ENCODE assay signal across 11 cellular contexts in the genomic region with DNA sequence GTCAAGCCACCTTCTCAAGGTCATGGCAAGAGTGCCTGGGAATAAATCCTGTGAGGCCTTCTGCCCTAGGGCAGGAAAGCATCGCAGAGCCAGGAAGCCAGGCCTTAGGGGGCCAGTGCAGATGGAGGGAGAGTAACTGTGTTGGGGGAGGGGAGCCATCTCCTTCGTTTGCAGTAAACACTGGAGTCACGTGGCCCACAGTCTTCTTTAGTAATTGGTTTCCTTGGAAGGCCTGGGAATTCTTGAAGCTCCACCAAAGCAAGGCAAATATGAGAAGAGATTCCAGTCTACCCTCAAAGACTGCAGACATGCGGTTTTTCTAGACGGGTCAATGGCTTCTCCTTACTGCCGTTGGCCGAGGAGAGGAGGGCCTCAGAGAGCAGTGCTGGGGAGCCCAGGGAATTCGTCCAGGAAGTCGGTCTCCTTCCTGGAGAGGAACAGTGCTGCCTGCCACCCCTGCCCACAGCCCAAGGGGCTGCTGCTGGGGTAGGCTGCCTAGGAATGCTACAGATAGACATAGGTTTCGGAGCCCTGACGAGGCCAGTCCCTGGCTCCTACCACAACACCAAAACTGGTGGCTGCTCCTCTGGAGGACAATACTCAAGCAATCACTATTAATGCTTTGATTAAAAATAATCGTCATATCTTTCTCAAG. TPM values are rescaled to one million over a fixed set of nuclear protein-coding genes. Genes with fewer than 3 reads are reported as not detected.
A peak's percentile ranks its signal among the peaks of the same experiment; 100 is the strongest.
DNase-seq lines count a peak whose midpoint lies in the region; ATAC-seq and TF ChIP-seq lines count a peak whose summit lies in the region.
"Had no signal": no experiment of that assay in that cellular context is flagged by ENCODE, and none has a peak within 500 bp of the region (broad histone marks: within the 10 kb centered on the region; RNA-seq: fewer than 3 reads in every experiment).

No MANE protein-coding gene starts in this region.

- H3K27me3 ChIP-seq in HL-60 (ENCODE audit: insufficient read depth, poor library complexity, severe bottlenecking) (no peaks in the 10 kb centered on the region), foreskin keratinocyte (no peaks in the 10 kb centered on the region)
- H3K27me3 ChIP-seq: esophagus squamous epithelium had no signal

- TF ChIP-seq CTCF in HL-60 (IDR thresholded peaks at IDR 0.05; ENCODE audit: insufficient read depth, low read length) (no peak), foreskin keratinocyte (conservative IDR thresholded peaks at IDR 0.05) (no peak)

- peak overlapping the region; percentile 46 for H3K27ac ChIP-seq in HL-60 (replicated peaks)
- peak overlapping the region; percentile 67 for H3K27ac ChIP-seq in cingulate gyrus (ENCODE audit: low read depth, low read length)
- peak overlapping the region; percentile 63 for H3K27ac ChIP-seq in mesodermal cell (ENCODE audit: low read depth, low read length, severe bottlenecking)
- no peak overlapping the region for H3K27ac ChIP-seq in foreskin keratinocyte

- H3K4me1 ChIP-seq in mesodermal cell (ENCODE audit: control insufficient read depth, insufficient read depth, low read length, poor library complexity, severe bottlenecking) = peaks cover 31% of the 10 kb centered on the region
- peaks cover 8% of the 10 kb centered on the region for H3K4me1 ChIP-seq in foreskin keratinocyte

- no peak overlapping the region for H3K4me3 ChIP-seq in HL-60 (replicated peaks; ENCODE audit: insufficient read depth, low read length)
- H3K4me3 ChIP-seq in mesodermal cell (ENCODE audit: extremely low read depth, insufficient read depth, low read length, poor library complexity, severe bottlenecking) = no peak overlapping the region
- H3K4me3 ChIP-seq: esophagus squamous epithelium had no signal

- WGBS in mesodermal cell (ENCODE audit: insufficient coverage in 2 of 2), 2 experiments = 48 to 62% methylated on average over 7 to 11 of the region's 12 CpGs

- ATAC-seq in foreskin keratinocyte (no peak), GM18517 (IDR thresholded peaks at IDR 0.05; ENCODE audit: unreplicated experiment) (no peak)
- ATAC-seq: HCT116 had no signal

- H3K36me3 ChIP-seq in mesodermal cell (ENCODE audit: control insufficient read depth, insufficient read depth, low read length) = peaks cover 51% of the 10 kb centered on the region

- H3K9me3 ChIP-seq in mesodermal cell (ENCODE audit: control insufficient read depth, low read length) = no peaks in the 10 kb centered on the region
- H3K9me3 ChIP-seq: esophagus squamous epithelium had no signal

- DNase-seq in AG08396 (ENCODE audit: low spot score) (peak; percentile 32), HL-60 (ENCODE audit: low read depth in 1 of 2, low spot score in 1 of 2) (no peak), foreskin keratinocyte (no peak), NCI-H2107 treated with DMSO at 0.1 percent for 48 hours (lab: John Stamatoyannopoulos, UW; ENCODE audit: unreplicated experiment) (no peak), T-helper 9 cell (no peak)
- DNase-seq: esophagus squamous epithelium, NCI-H1930 had no signal

RNA-seq across cellular contexts. Expression of a gene that starts 30.6 kb away (rescaled TPM):
- 231 TPM for polyA plus RNA-seq in mesodermal cell (2013, experiment 1 of 2)
- 244 TPM for polyA plus RNA-seq in mesodermal cell (2013, experiment 2 of 2)
- 104 and 145 TPM in 2 replicates for total RNA-seq in foreskin keratinocyte
- 150 and 179 TPM in 2 replicates for polyA plus RNA-seq in foreskin keratinocyte
